10 cellular contexts compared by ENCODE assay signal in the genomic region with DNA sequence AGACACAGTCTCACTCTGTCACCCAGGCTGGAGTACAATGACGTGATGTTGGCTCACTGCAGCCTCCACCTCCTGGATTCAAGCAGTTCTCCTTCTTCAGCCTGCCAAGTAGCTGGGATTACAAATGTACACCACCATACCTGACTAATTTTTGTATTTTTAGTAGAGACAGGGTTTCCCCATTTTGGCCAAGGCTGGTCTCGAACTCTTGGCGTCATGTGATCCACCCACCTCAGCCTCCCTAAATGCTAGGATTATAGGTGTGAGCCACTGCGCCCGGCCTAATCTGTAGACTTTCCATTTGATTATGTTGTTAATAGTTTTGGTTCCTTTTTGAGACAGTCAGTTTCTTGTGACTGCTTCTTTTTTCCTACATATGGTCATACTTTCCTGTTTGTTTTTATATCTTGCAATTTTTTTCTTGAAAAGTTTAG.
DNase-seq lines count a peak whose midpoint lies in the region; ATAC-seq and TF ChIP-seq lines count a peak whose summit lies in the region.
"Had no signal": no experiment of that assay in that cellular context is flagged by ENCODE, and none has a peak within 500 bp of the region (broad histone marks: within the 10 kb centered on the region; RNA-seq: fewer than 3 reads in every experiment).

No MANE protein-coding gene starts in this region.

- peak; percentile 13 for DNase-seq in activated CD8-positive, alpha-beta memory T cell treated with anti-CD3 and anti-CD28 coated beads, Interleukin-2, amount 50 U/mL, for 24 hours (ENCODE audit: extremely low read depth)
- peak; percentile 51 for DNase-seq in stimulated activated CD4-positive, alpha-beta T cell treated with anti-CD3 and anti-CD28 coated beads, Interleukin-4, amount 100 ng/mL, for 1 hour
- no peak for DNase-seq in NCI-H2081 (lab: John Stamatoyannopoulos, UW)
- no peak for DNase-seq in NCI-H1048 (lab: John Stamatoyannopoulos, UW)
- no peak for DNase-seq in erythroblast (lab: John Stamatoyannopoulos, UW)
- DNase-seq in SHP77 (lab: John Stamatoyannopoulos, UW) = no peak
- DNase-seq: GF-D8 had no signal

- peak; percentile 59 for ATAC-seq in GM18861 (IDR thresholded peaks at IDR 0.05; ENCODE audit: unreplicated experiment)
- ATAC-seq in HG02798 (IDR thresholded peaks at IDR 0.05; ENCODE audit: poor library complexity, unreplicated experiment) = peak; percentile 79
- ATAC-seq: Panc1 had no signal

- TF ChIP-seq POLR2A in erythroblast (IDR thresholded peaks at IDR 0.05; ENCODE audit: low read length) = no peak

Comparison
In these comparisons a context has a peak if more than half of its experiments do, and no peak if none do; other contexts are left out.
1. DNase-seq: peak in activated CD8-positive, alpha-beta memory T cell treated with anti-CD3 and anti-CD28 coated beads, Interleukin-2, amount 50 U/mL, for 24 hours (single experiment) and stimulated activated CD4-positive, alpha-beta T cell treated with anti-CD3 and anti-CD28 coated beads, Interleukin-4, amount 100 ng/mL, for 1 hour (single experiment); none in NCI-H2081 (0 of 2), NCI-H1048 (single experiment), erythroblast (0 of 2) and SHP77 (0 of 2).